ENCODE assay signal across 8 cellular contexts in genomic region chr13:46211521-46212351, GRCh38.
A peak's percentile ranks its signal among the peaks of the same experiment; 100 is the strongest.
DNase-seq lines count a peak whose midpoint lies in the region; ATAC-seq lines count a peak whose summit lies in the region.

Gene LRRC63 (plus strand): TSS chr13:46211928. CDS start chr13:46213035, 1,107 bp downstream.

- no peaks in the 10 kb centered on the region for H3K9me3 ChIP-seq in neuron (ENCODE audit: low read length)

- peak; percentile 93 for ATAC-seq in GM19452 (IDR thresholded peaks at IDR 0.05; ENCODE audit: unreplicated experiment)
- ATAC-seq in HG03565 (IDR thresholded peaks at IDR 0.05; ENCODE audit: unreplicated experiment), result peak; percentile 92

- H3K27ac ChIP-seq in substantia nigra (ENCODE audit: low read depth, low read length, poor library complexity, severe bottlenecking), result peak within 1 kb of the TSS; percentile 94

- peak within 1 kb of the TSS; percentile 37 for H3K4me3 ChIP-seq in neuron (ENCODE audit: low read length)

- DNase-seq in COR-L47 (lab: John Stamatoyannopoulos, UW) (peak; percentile 75), RPMI8226 (peak; percentile 77), foreskin melanocyte (peak; percentile 64), substantia nigra (lab: John Stamatoyannopoulos, UW) (peak; percentile 36 to 91 (median 75))
- DNase-seq in activated effector memory CD4-positive, alpha-beta T cell treated with Interleukin-2 at 50 U/mL for 16 hours, result peak; percentile 77

- H3K36me3 ChIP-seq in neuron (ENCODE audit: insufficient read depth, low read length), result no peaks in the 10 kb centered on the region

- H3K4me1 ChIP-seq in neuron (ENCODE audit: insufficient read depth, low read length), result no peaks in the 10 kb centered on the region

- peaks cover 11% of the 10 kb centered on the region for H3K27me3 ChIP-seq in neuron (ENCODE audit: insufficient read depth, low read length)

- peak within 1 kb of the TSS; percentile 65 for H2AFZ ChIP-seq in neuron (ENCODE audit: low read depth, low read length)

Comparison
In these comparisons a context has a peak if more than half of its experiments do, and no peak if none do; other contexts are left out.
1. Peak in every context shown above with its lines: DNase-seq, ATAC-seq, H3K4me3 ChIP-seq and H3K27ac ChIP-seq.